In the genomic region with DNA sequence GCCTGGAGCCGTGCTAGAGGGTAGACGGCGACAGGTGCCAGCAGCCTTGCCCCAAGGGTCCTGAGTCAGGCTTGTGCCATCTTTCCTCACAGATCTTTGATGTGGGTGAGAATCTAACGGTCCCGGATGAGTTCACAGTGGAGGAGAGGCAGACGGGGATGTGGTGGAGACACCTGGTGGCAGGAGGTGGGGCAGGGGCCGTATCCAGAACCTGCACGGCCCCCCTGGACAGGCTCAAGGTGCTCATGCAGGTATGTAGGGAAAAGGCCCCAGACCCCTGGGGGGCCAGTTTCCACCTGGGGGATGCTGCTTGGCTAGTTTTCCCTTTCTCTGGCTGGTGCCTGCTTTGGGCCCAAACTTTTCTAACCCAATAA, we compare ENCODE assay signal across 1 cellular context.
TF ChIP-seq lines count a peak whose summit lies in the region.

No MANE protein-coding gene starts in this region.

TF ChIP-seq in GM23338, 12 proteins besides CTCF, POLR2A, EP300 and RAD21 (continued from another document):
- no peak for TF ChIP-seq EZH2phosphoT487 (IDR thresholded peaks at IDR 0.05; ENCODE audit: unreplicated experiment)
- TF ChIP-seq POLR2AphosphoS5 (IDR thresholded peaks at IDR 0.05; ENCODE audit: low read depth), result no peak
- TF ChIP-seq, protein P1, sequence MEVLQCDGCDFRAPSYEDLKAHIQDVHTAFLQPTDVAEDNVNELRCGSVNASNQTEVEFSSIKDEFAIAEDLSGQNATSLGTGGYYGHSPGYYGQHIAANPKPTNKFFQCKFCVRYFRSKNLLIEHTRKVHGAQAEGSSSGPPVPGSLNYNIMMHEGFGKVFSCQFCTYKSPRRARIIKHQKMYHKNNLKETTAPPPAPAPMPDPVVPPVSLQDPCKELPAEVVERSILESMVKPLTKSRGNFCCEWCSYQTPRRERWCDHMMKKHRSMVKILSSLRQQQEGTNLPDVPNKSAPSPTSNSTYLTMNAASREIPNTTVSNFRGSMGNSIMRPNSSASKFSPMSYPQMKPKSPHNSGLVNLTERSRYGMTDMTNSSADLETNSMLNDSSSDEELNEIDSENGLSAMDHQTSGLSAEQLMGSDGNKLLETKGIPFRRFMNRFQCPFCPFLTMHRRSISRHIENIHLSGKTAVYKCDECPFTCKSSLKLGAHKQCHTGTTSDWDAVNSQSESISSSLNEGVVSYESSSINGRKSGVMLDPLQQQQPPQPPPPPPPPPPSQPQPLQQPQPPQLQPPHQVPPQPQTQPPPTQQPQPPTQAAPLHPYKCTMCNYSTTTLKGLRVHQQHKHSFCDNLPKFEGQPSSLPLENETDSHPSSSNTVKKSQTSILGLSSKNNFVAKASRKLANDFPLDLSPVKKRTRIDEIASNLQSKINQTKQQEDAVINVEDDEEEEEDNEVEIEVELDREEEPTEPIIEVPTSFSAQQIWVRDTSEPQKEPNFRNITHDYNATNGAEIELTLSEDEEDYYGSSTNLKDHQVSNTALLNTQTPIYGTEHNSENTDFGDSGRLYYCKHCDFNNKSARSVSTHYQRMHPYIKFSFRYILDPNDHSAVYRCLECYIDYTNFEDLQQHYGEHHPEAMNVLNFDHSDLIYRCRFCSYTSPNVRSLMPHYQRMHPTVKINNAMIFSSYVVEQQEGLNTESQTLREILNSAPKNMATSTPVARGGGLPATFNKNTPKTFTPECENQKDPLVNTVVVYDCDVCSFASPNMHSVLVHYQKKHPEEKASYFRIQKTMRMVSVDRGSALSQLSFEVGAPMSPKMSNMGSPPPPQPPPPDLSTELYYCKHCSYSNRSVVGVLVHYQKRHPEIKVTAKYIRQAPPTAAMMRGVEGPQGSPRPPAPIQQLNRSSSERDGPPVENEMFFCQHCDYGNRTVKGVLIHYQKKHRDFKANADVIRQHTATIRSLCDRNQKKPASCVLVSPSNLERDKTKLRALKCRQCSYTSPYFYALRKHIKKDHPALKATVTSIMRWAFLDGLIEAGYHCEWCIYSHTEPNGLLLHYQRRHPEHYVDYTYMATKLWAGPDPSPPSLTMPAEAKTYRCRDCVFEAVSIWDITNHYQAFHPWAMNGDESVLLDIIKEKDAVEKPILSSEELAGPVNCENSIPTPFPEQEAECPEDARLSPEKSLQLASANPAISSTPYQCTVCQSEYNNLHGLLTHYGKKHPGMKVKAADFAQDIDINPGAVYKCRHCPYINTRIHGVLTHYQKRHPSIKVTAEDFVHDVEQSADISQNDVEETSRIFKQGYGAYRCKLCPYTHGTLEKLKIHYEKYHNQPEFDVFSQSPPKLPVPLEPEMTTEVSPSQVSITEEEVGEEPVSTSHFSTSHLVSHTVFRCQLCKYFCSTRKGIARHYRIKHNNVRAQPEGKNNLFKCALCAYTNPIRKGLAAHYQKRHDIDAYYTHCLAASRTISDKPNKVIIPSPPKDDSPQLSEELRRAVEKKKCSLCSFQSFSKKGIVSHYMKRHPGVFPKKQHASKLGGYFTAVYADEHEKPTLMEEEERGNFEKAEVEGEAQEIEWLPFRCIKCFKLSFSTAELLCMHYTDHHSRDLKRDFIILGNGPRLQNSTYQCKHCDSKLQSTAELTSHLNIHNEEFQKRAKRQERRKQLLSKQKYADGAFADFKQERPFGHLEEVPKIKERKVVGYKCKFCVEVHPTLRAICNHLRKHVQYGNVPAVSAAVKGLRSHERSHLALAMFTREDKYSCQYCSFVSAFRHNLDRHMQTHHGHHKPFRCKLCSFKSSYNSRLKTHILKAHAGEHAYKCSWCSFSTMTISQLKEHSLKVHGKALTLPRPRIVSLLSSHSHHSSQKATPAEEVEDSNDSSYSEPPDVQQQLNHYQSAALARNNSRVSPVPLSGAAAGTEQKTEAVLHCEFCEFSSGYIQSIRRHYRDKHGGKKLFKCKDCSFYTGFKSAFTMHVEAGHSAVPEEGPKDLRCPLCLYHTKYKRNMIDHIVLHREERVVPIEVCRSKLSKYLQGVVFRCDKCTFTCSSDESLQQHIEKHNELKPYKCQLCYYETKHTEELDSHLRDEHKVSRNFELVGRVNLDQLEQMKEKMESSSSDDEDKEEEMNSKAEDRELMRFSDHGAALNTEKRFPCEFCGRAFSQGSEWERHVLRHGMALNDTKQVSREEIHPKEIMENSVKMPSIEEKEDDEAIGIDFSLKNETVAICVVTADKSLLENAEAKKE (CRISPR knock-in tag; IDR thresholded peaks at IDR 0.05), result no peak
- no peak for TF ChIP-seq JUNB (IDR thresholded peaks at IDR 0.05; ENCODE audit: unreplicated experiment)
